ENCODE assay signal across 30 cellular contexts in the genomic region with DNA sequence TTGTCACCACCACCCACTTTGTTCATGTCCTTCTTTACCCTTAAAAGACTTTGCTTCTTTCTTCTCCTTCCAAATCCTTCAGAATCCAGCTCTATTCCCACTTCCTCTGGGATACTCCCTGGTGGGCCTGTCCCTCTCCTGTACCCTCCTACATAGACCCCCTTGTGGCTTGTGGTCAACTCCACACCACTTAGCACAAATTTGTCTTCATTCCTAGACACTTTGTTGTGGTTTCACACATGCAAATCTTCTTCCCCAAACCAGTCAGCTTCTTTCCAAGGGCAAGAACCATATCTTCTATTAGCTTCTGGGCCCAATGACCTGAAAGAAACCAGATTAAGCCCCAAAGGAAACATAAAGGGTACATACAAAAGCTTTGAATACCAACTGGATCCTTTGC.
"Had no signal": no experiment of that assay in that cellular context is flagged by ENCODE, and none has a peak within 500 bp of the region (broad histone marks: within the 10 kb centered on the region; RNA-seq: fewer than 3 reads in every experiment).

No MANE protein-coding gene starts in this region.

- H3K79me2 ChIP-seq: hepatocyte had no signal

- ATAC-seq: effector memory CD8-positive, alpha-beta T cell; left ventricle myocardium superior; natural killer cell had no signal

- H3K4me2 ChIP-seq: hepatocyte had no signal

- H3K36me3 ChIP-seq: colonic mucosa, esophagus muscularis mucosa, ovary, prostate gland, stomach, suprapubic skin, uterus had no signal

- H2AFZ ChIP-seq: hepatocyte had no signal

- DNase-seq: activated CD4-positive, alpha-beta T cell treated with anti-CD3 and anti-CD28 coated beads, Interleukin-2, amount 10 ng/mL, durations not matched to agents 7 days and 5 days; activated CD4-positive, CD25-positive, alpha-beta regulatory T cell treated with anti-CD3 and anti-CD28 coated beads, Interleukin-2, amount 50 U/mL, for 72 hours; activated CD8-positive, alpha-beta memory T cell treated with anti-CD3 and anti-CD28 coated beads, Interleukin-2, amount 50 U/mL, for 4 hours; activated naive CD4-positive, alpha-beta T cell; activated T-cell treated with anti-CD3 and anti-CD28 coated beads, Interleukin-2, amount 50 U/mL, for 24 hours; amniotic stem cell; colonic mucosa; dorsolateral prefrontal cortex; effector memory CD8-positive, alpha-beta T cell; glutamatergic neuron; immature natural killer cell; left ventricle myocardium superior; mammary epithelial cell; midbrain; natural killer cell; ovary; stimulated activated CD4-positive, alpha-beta T cell treated with anti-CD3 and anti-CD28 coated beads, Interleukin-4, amount 100 ng/mL, for 1 hour; stomach; trophoblast cell; uterus had no signal

- H3K27me3 ChIP-seq: colonic mucosa, dorsolateral prefrontal cortex, esophagus muscularis mucosa, hepatocyte, ovary, suprapubic skin, uterus had no signal

- H3K27me3 Mint-ChIP-seq: activated T-cell treated with anti-CD3 and anti-CD28 coated beads, Interleukin-2, amount 50 U/mL, for 24 hours had no signal

- H3K4me1 ChIP-seq: colonic mucosa, prostate gland had no signal

- H3K27ac ChIP-seq: colonic mucosa, esophagus muscularis mucosa, hepatocyte, ovary, stomach, suprapubic skin, VCaP had no signal

- FAIRE-seq: bronchial epithelial cell, endothelial cell of umbilical vein, frontal cortex had no signal

- H3K9me3 Mint-ChIP-seq: activated T-cell treated with anti-CD3 and anti-CD28 coated beads, Interleukin-2, amount 50 U/mL, for 24 hours; activated T-helper 2 cell treated with anti-CD3 and anti-CD28 coated beads, Interferon-gamma antibody, Interleukin-2, Interleukin-4, amounts not matched to agents 10 μg/mL and 5 μg/mL and 100 μg/mL, durations not matched to agents 14 hours and 24 hours and 36 hours; effector memory CD8-positive, alpha-beta T cell; natural killer cell had no signal

- H3K9me3 ChIP-seq: colonic mucosa, esophagus muscularis mucosa, ovary, prostate gland, stomach, suprapubic skin, uterus had no signal

- H3K27ac Mint-ChIP-seq: activated CD4-positive, alpha-beta T cell treated with anti-CD3 and anti-CD28 coated beads, Interleukin-2, amount 10 ng/mL, durations not matched to agents 7 days and 5 days; activated naive CD8-positive, alpha-beta T cell; activated T-cell treated with anti-CD3 and anti-CD28 coated beads, Interleukin-2, amount 50 U/mL, for 24 hours; activated T-helper 2 cell treated with anti-CD3 and anti-CD28 coated beads, Interferon-gamma antibody, Interleukin-2, Interleukin-4, amounts not matched to agents 10 μg/mL and 5 μg/mL and 100 μg/mL, durations not matched to agents 14 hours and 24 hours and 36 hours; effector memory CD8-positive, alpha-beta T cell; immature natural killer cell; natural killer cell had no signal

- H3K4me3 ChIP-seq: colonic mucosa, dorsolateral prefrontal cortex, esophagus muscularis mucosa, hepatocyte, ovary, prostate gland, stomach, suprapubic skin, uterus had no signal

- H3K4me3 Mint-ChIP-seq: activated CD4-positive, alpha-beta T cell treated with anti-CD3 and anti-CD28 coated beads, Interleukin-2, amount 10 ng/mL, durations not matched to agents 7 days and 5 days; activated naive CD8-positive, alpha-beta T cell; activated T-cell treated with anti-CD3 and anti-CD28 coated beads, Interleukin-2, amount 50 U/mL, for 24 hours; effector memory CD8-positive, alpha-beta T cell; immature natural killer cell; natural killer cell had no signal

- H3K36me3 Mint-ChIP-seq: immature natural killer cell, natural killer cell had no signal
